Comparison of ENCODE assay signal across 21 cellular contexts in genomic region chr13:42400188-42400833, GRCh38.
"Had no signal": no experiment of that assay in that cellular context is flagged by ENCODE, and none has a peak within 500 bp of the region (broad histone marks: within the 10 kb centered on the region; RNA-seq: fewer than 3 reads in every experiment).

No MANE protein-coding gene starts in this region.

- H3K36me3 ChIP-seq: adrenal gland, ascending aorta, brain microvascular endothelial cell, right lobe of liver, vagina had no signal

- H3K4me3 Mint-ChIP-seq: activated B cell treated with CpG ODN at 0.5 μM for 24 hours; activated naive CD4-positive, alpha-beta T cell treated with anti-CD3 and anti-CD28 coated beads, Interleukin-2, amount 10 ng/mL, durations not matched to agents 7 days and 5 days; naive B cell; T-helper 1 cell treated with Interleukin-12 subunit alpha and Interleukin-12 subunit beta and Interleukin-4 antibody, amounts not matched to agents 30 μg/mL and 1 μg/mL, for 36 hours had no signal

- H3K4me3 ChIP-seq: adrenal gland, ascending aorta, lung, right lobe of liver, skin epidermis, vagina had no signal

- DNase-seq: activated B cell treated with CpG ODN at 0.5 μM for 24 hours; activated CD4-positive, alpha-beta T cell treated with anti-CD3 and anti-CD28 coated beads for 48 hours; activated effector memory CD4-positive, alpha-beta T cell treated with Interleukin-2 at 50 U/mL for 16 hours; activated naive CD4-positive, alpha-beta T cell treated with anti-CD3 and anti-CD28 coated beads, Interleukin-2, amount 10 ng/mL, durations not matched to agents 7 days and 5 days; adrenal gland; brain microvascular endothelial cell; central memory CD4-positive, alpha-beta T cell; effector memory CD4-positive, alpha-beta T cell; foreskin keratinocyte; naive B cell; nucleus accumbens; right lobe of liver; stimulated activated CD4-positive, alpha-beta T cell treated with anti-CD3 and anti-CD28 coated beads, Interleukin-1b, Interleukin-23, amount 100 ng/mL, for 48 hours; trophoblast cell had no signal

- H3K27me3 Mint-ChIP-seq: activated B cell treated with CpG ODN at 0.5 μM for 24 hours, naive B cell had no signal

- H3K9me3 ChIP-seq: adrenal gland, ascending aorta, right lobe of liver, vagina had no signal

- FAIRE-seq: colon had no signal

- H3K27ac ChIP-seq: adrenal gland, ascending aorta, brain microvascular endothelial cell, foreskin keratinocyte, right lobe of liver, vagina had no signal

- ATAC-seq: foreskin keratinocyte, left lobe of liver, right lobe of liver had no signal

- H3K4me1 ChIP-seq: adrenal gland, ascending aorta, right lobe of liver, vagina had no signal

- H3K27ac Mint-ChIP-seq: activated B cell treated with CpG ODN at 0.5 μM for 24 hours; activated naive CD4-positive, alpha-beta T cell treated with anti-CD3 and anti-CD28 coated beads, Interleukin-2, amount 10 ng/mL, durations not matched to agents 7 days and 5 days; T-helper 1 cell treated with Interleukin-12 subunit alpha and Interleukin-12 subunit beta and Interleukin-4 antibody, amounts not matched to agents 30 μg/mL and 1 μg/mL, for 36 hours had no signal

- H3K27me3 ChIP-seq: adrenal gland, ascending aorta, brain microvascular endothelial cell, right lobe of liver, vagina had no signal

- H3K9me3 Mint-ChIP-seq: activated B cell treated with CpG ODN at 0.5 μM for 24 hours; T-helper 1 cell treated with Interleukin-12 subunit alpha and Interleukin-12 subunit beta and Interleukin-4 antibody, amounts not matched to agents 30 μg/mL and 1 μg/mL, for 36 hours had no signal
